ENCODE assay signal across 1 cellular context in genomic region chrX:151359931-151360871, GRCh38.
TF ChIP-seq lines count a peak whose summit lies in the region.

No MANE protein-coding gene starts in this region.

TF ChIP-seq in GM12878, 131 proteins besides CTCF, POLR2A, EP300 and RAD21 (continued from another document):
- TF ChIP-seq REST (IDR thresholded peaks at IDR 0.05; ENCODE audit: low read depth, low read length), result no peak
